Comparison of ENCODE assay signal across 20 cellular contexts in the genomic region with DNA sequence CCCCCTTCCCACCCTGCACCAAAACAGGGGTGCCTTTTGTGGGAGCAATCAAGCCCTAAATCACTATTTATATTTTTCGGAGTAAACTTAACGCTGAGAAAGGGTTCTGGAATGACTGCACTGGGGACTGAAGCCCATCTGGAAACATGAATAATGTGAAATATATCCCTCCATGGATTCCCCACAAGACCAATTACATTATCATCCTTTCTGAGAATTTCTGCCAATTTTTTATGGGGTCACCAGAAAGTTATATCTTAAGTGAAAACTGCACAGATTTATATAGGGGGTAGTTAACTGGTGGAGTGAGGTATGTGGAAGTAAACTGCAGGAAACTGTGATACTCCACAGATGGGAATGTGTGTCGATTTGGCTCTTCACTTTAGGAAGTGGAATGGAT. TPM values are rescaled to one million over a fixed set of nuclear protein-coding genes. Genes with fewer than 3 reads are reported as not detected.
A peak's percentile ranks its signal among the peaks of the same experiment; 100 is the strongest.
DNase-seq lines count a peak whose midpoint lies in the region; TF ChIP-seq lines count a peak whose summit lies in the region.
"Had no signal": no experiment of that assay in that cellular context is flagged by ENCODE, and none has a peak within 500 bp of the region (broad histone marks: within the 10 kb centered on the region; RNA-seq: fewer than 3 reads in every experiment).

No MANE protein-coding gene starts in this region.

- no peaks in the 10 kb centered on the region for H3K36me3 ChIP-seq in mammary epithelial cell (ENCODE audit: insufficient read depth, low read length)
- H3K36me3 ChIP-seq in mesenchymal stem cell (ENCODE audit: control insufficient read depth in 1 of 2, insufficient read depth in 2 of 2, low read depth in 1 of 2, low read length in 2 of 2) = no peaks in the 10 kb centered on the region
- H3K36me3 ChIP-seq: BLaER1 treated with 17β-estradiol and CSF1 and Interleukin-3, amounts not matched to agents 10 nM and 100 nM had no signal

- no peak overlapping the region for H2BK12ac ChIP-seq in mesenchymal stem cell (ENCODE audit: low read length in 2 of 2)

- no TSS peak for BruUV-seq in mammary epithelial cell (replicated peaks; lab: Mats Ljungman, UMichigan)

- H3K4me2 ChIP-seq in mammary epithelial cell (ENCODE audit: insufficient read depth, low read depth, low read length) (no peak overlapping the region), mesenchymal stem cell (ENCODE audit: low read length, poor library complexity, severe bottlenecking) (no peak overlapping the region)
- H3K4me2 ChIP-seq: BLaER1 treated with 17β-estradiol and CSF1 and Interleukin-3, amounts not matched to agents 10 nM and 100 nM; KMS-11 had no signal

- H3K9me3 ChIP-seq in mammary epithelial cell (replicated peaks; ENCODE audit: insufficient read depth, low read length) (no peaks in the 10 kb centered on the region), mesenchymal stem cell (ENCODE audit: control insufficient read depth, low read length) (no peaks in the 10 kb centered on the region)
- H3K9me3 ChIP-seq: BLaER1 treated with 17β-estradiol and CSF1 and Interleukin-3, amounts not matched to agents 10 nM and 100 nM had no signal

- no peaks in the 10 kb centered on the region for H4K20me1 ChIP-seq in mammary epithelial cell (ENCODE audit: insufficient read depth, low read length)
- H4K20me1 ChIP-seq: BLaER1 treated with 17β-estradiol and CSF1 and Interleukin-3, amounts not matched to agents 10 nM and 100 nM had no signal

- TF ChIP-seq CTCF in mammary epithelial cell (conservative IDR thresholded peaks at IDR 0.05 in 1 of 2, IDR thresholded peaks at IDR 0.05 in 1 of 2; ENCODE audit: extremely low read depth in 1 of 2, insufficient read depth in 1 of 2, low read depth in 1 of 2, low read length in 2 of 2) (no peak), foreskin fibroblast (IDR thresholded peaks at IDR 0.05; ENCODE audit: low read depth, low read length) (no peak)

- in situ Hi-C loops in mammary epithelial cell (cut with MboI; ENCODE audit: low sequenced_read_pairs in 2 of 2) = no loop called here

- dilution Hi-C loops in mammary epithelial cell (cut with HindIII; ENCODE audit: low sequenced_read_pairs) = no loop called here

- no peak overlapping the region for H2BK120ac ChIP-seq in mesenchymal stem cell (ENCODE audit: low read depth, low read length)

- TF ChIP-seq RAD21 in Ishikawa (IDR thresholded peaks at IDR 0.05; ENCODE audit: low read depth) = no peak

- H2AFZ ChIP-seq in mammary epithelial cell (ENCODE audit: low read depth, low read length) = peak overlapping the region; percentile 60
- no peak overlapping the region for H2AFZ ChIP-seq in mesenchymal stem cell (ENCODE audit: low read depth, low read length)

- no peak overlapping the region for H3K23ac ChIP-seq in mesenchymal stem cell (ENCODE audit: low read length in 2 of 2)

- H3K27me3 ChIP-seq in mammary epithelial cell (ENCODE audit: insufficient read depth, low read length) (no peaks in the 10 kb centered on the region), mesenchymal stem cell (ENCODE audit: control insufficient read depth in 1 of 2, insufficient read depth in 1 of 2, low read length in 2 of 2) (no peaks in the 10 kb centered on the region)
- H3K27me3 ChIP-seq: BLaER1 treated with 17β-estradiol and CSF1 and Interleukin-3, amounts not matched to agents 10 nM and 100 nM had no signal

- no peak overlapping the region for H3K14ac ChIP-seq in mesenchymal stem cell (ENCODE audit: low read length in 2 of 2)

- no peak for TF ChIP-seq EP300 in Ishikawa (IDR thresholded peaks at IDR 0.05; ENCODE audit: borderline replicate concordance)

- intact Hi-C loops in mammary epithelial cell (cut with micrococcal nuclease) = no loop called here

- no peak overlapping the region for H4K91ac ChIP-seq in mesenchymal stem cell (ENCODE audit: low read length)

- DNase-seq in mammary epithelial cell = no peak
- DNase-seq in mesenchymal stem cell = no peak
- peak; percentile 14 for DNase-seq in stromal cell of bone marrow (ENCODE audit: low read depth)
- DNase-seq in NCI-H1436 (lab: John Stamatoyannopoulos, UW) = no peak
- no peak for DNase-seq in glomerular visceral epithelial cell (ENCODE audit: extremely low spot score)
- DNase-seq in foreskin fibroblast = no peak
- DNase-seq: CD8-positive, alpha-beta T cell; DMS53; EL; H7; HFFc6; NCI-H1417; NCI-H187 treated with DMSO at 0.1 percent for 48 hours; NCI-H2227 treated with DMSO at 0.1 percent for 48 hours; NCI-H524; PC-3 had no signal

- H2AK5ac ChIP-seq in mesenchymal stem cell (ENCODE audit: low read length, severe bottlenecking) = no peak overlapping the region

- H3K9ac ChIP-seq in mammary epithelial cell (ENCODE audit: insufficient read depth, low read length) (no peak overlapping the region), mesenchymal stem cell (ENCODE audit: low read length) (peak overlapping the region; percentile 37)
- H3K9ac ChIP-seq: BLaER1 treated with 17β-estradiol and CSF1 and Interleukin-3, amounts not matched to agents 10 nM and 100 nM; KMS-11 had no signal

- H2BK15ac ChIP-seq in mesenchymal stem cell (ENCODE audit: low read depth, poor library complexity, severe bottlenecking) = no peak overlapping the region

- H3K27ac ChIP-seq in mammary epithelial cell (ENCODE audit: insufficient read depth, low read depth, low read length) = no peak overlapping the region
- no peak overlapping the region for H3K27ac ChIP-seq in mesenchymal stem cell (ENCODE audit: low read length, poor library complexity, severe bottlenecking)
- H3K27ac ChIP-seq: BLaER1 treated with 17β-estradiol and CSF1 and Interleukin-3, amounts not matched to agents 10 nM and 100 nM; KMS-11 had no signal

- H2BK5ac ChIP-seq in mesenchymal stem cell (ENCODE audit: low read depth, low read length, poor library complexity, severe bottlenecking) = no peak overlapping the region

- H4K8ac ChIP-seq in mesenchymal stem cell (ENCODE audit: low read length) = no peak overlapping the region

- CTCF ChIA-PET in mammary epithelial cell (lab: Charles Lee; ENCODE audit: low non-redundant PET) = no interaction called here

- peaks cover 5% of the 10 kb centered on the region for H3K4me1 ChIP-seq in mammary epithelial cell (ENCODE audit: insufficient read depth, low read length)
- H3K4me1 ChIP-seq in mesenchymal stem cell (ENCODE audit: control insufficient read depth, insufficient read depth, low read depth, low read length) = no peaks in the 10 kb centered on the region

- no peaks in the 10 kb centered on the region for H3K79me1 ChIP-seq in mesenchymal stem cell (replicated peaks; ENCODE audit: low read length, poor library complexity, severe bottlenecking)

- H3K4ac ChIP-seq in mesenchymal stem cell (ENCODE audit: low read depth in 1 of 2, low read length in 2 of 2) = no peak overlapping the region

- no peak overlapping the region for H3K18ac ChIP-seq in mesenchymal stem cell (ENCODE audit: low read depth in 1 of 2, low read length in 2 of 2)

- 95% methylated on average over 2 of the region's 3 CpGs for WGBS in mammary epithelial cell (ENCODE audit: low coverage, missing lambda C conversion rate)
- 97% methylated on average over 2 of the region's 3 CpGs for WGBS in mesenchymal stem cell

- no peaks in the 10 kb centered on the region for H3K79me2 ChIP-seq in mammary epithelial cell (ENCODE audit: insufficient read depth, low read length)

- no peak overlapping the region for H3K4me3 ChIP-seq in mammary epithelial cell (replicated peaks in 1 of 3; ENCODE audit: insufficient read depth in 1 of 3, low read depth in 2 of 3, low read length in 3 of 3)
- peak overlapping the region in 1 of 2 experiments; percentile 12 for H3K4me3 ChIP-seq in mesenchymal stem cell (ENCODE audit: insufficient read depth in 1 of 2, low read depth in 1 of 2, low read length in 2 of 2)
- no peak overlapping the region for H3K4me3 ChIP-seq in foreskin fibroblast (ENCODE audit: low read depth in 1 of 2, low read length in 2 of 2)
- H3K4me3 ChIP-seq: BLaER1 treated with 17β-estradiol and CSF1 and Interleukin-3, amounts not matched to agents 10 nM and 100 nM; GM12878 had no signal

TF ChIP-seq in Ishikawa, 13 proteins besides CTCF, POLR2A, EP300 and RAD21:
- TF ChIP-seq YY1 (IDR thresholded peaks at IDR 0.05; ENCODE audit: low read depth) (no peak), TAF1 (IDR thresholded peaks at IDR 0.05; ENCODE audit: low read depth) (0 out of 2 replicates have a peak, but pooled peaks have one; percentile 1)

RNA-seq across cellular contexts. Expression of gene CBR4, which starts 41.3 kb away (rescaled TPM):
- 10 to 100 TPM; 19.0 to 24.4 TPM for total RNA-seq in mammary epithelial cell
- 2.9 TPM for polyA plus RNA-seq in mammary epithelial cell
- polyA minus RNA-seq in mammary epithelial cell = 5.1 TPM
- polyA plus RNA-seq in mesenchymal stem cell (2013, experiment 1 of 2) = 6.7 TPM
- polyA plus RNA-seq in mesenchymal stem cell (2013, experiment 2 of 2) = 6.3 TPM
